ENCODE assay signal across 10 cellular contexts in genomic region chr1:29975036-29975694, GRCh38.
DNase-seq lines count a peak whose midpoint lies in the region; ATAC-seq and TF ChIP-seq lines count a peak whose summit lies in the region.
"Had no signal": no experiment of that assay in that cellular context is flagged by ENCODE, and none has a peak within 500 bp of the region (broad histone marks: within the 10 kb centered on the region; RNA-seq: fewer than 3 reads in every experiment).

No MANE protein-coding gene starts in this region.

- ATAC-seq in left cardiac atrium, result no peak
- ATAC-seq in GM19397 (IDR thresholded peaks at IDR 0.05; ENCODE audit: unreplicated experiment), result no peak
- ATAC-seq in GM18868 (IDR thresholded peaks at IDR 0.05; ENCODE audit: unreplicated experiment), result no peak
- ATAC-seq in HG02588 (IDR thresholded peaks at IDR 0.05; ENCODE audit: unreplicated experiment), result no peak

- H3K4me1 ChIP-seq in cardiac muscle cell (ENCODE audit: low read depth), result no peaks in the 10 kb centered on the region
- H3K4me1 ChIP-seq in SJCRH30, result no peaks in the 10 kb centered on the region
- no peaks in the 10 kb centered on the region for H3K4me1 ChIP-seq in vagina

- no peak for TF ChIP-seq POLR2A in vagina (IDR thresholded peaks at IDR 0.05)

- H3K9me3 ChIP-seq in cardiac muscle cell (ENCODE audit: low read depth) (no peaks in the 10 kb centered on the region), SJCRH30 (replicated peaks) (0 out of 2 replicates have a peak, but pooled peaks cover 5% of the 10 kb centered on the region), vagina (no peaks in the 10 kb centered on the region)

- H3K36me3 ChIP-seq in cardiac muscle cell, result no peaks in the 10 kb centered on the region
- no peaks in the 10 kb centered on the region for H3K36me3 ChIP-seq in SJCRH30
- no peaks in the 10 kb centered on the region for H3K36me3 ChIP-seq in vagina

- DNase-seq in cardiac muscle cell (ENCODE audit: low read depth in 1 of 2, low spot score in 1 of 2) (peak; percentile 41 to 79), left cardiac atrium (no peak), SJCRH30 (peak; percentile 34 to 66), fibroblast of the aortic adventitia (ENCODE audit: low read depth) (peak; percentile 53), vagina (ENCODE audit: extremely low spot score in 2 of 2) (peak; percentile 29 to 67)
- DNase-seq: activated naive CD8-positive, alpha-beta T cell treated with anti-CD3 and anti-CD28 coated beads, Interleukin-2, amount 50 U/mL, for 24 hours; NCI-H2171 had no signal

- H3K4me3 ChIP-seq in cardiac muscle cell (no peak overlapping the region), SJCRH30 (no peak overlapping the region), fibroblast of the aortic adventitia (ENCODE audit: low read depth, low read length) (no peak overlapping the region), vagina (no peak overlapping the region)

- no peaks in the 10 kb centered on the region for H3K27me3 ChIP-seq in cardiac muscle cell
- no peaks in the 10 kb centered on the region for H3K27me3 ChIP-seq in SJCRH30
- H3K27me3 ChIP-seq in vagina, result no peaks in the 10 kb centered on the region

- TF ChIP-seq CTCF in cardiac muscle cell (IDR thresholded peaks at IDR 0.05; ENCODE audit: low read depth, low read length), result no peak
- no peak for TF ChIP-seq CTCF in fibroblast of the aortic adventitia (IDR thresholded peaks at IDR 0.05; ENCODE audit: insufficient read depth, low read length)
- TF ChIP-seq CTCF in vagina (IDR thresholded peaks at IDR 0.05), result no peak

- intact Hi-C loops in left cardiac atrium (cut with DNase I) (no loop called here), vagina (cut with DNase I) (no loop called here)

- H3K27ac ChIP-seq in cardiac muscle cell, result no peak overlapping the region
- H3K27ac ChIP-seq in SJCRH30, result no peak overlapping the region
- H3K27ac ChIP-seq in vagina, result no peak overlapping the region
